8 cellular contexts compared by ENCODE assay signal in genomic region chr1:48472747-48473146, GRCh38. TPM values are rescaled to one million over a fixed set of nuclear protein-coding genes. Genes with fewer than 3 reads are reported as not detected.
DNase-seq lines count a peak whose midpoint lies in the region; TF ChIP-seq lines count a peak whose summit lies in the region.

No MANE protein-coding gene starts in this region.

- H3K27me3 ChIP-seq in H7 (ENCODE audit: control insufficient read depth, insufficient read depth, low read length): no peaks in the 10 kb centered on the region

- no peak for DNase-seq in H7
- DNase-seq in foreskin fibroblast: no peak
- DNase-seq in skeletal muscle cell (ENCODE audit: low read depth): no peak
- no peak for DNase-seq in anterior cingulate cortex (lab: John Stamatoyannopoulos, UW)
- DNase-seq in activated CD8-positive, alpha-beta memory T cell treated with anti-CD3 and anti-CD28 coated beads for 24 hours: no peak
- DNase-seq in head of caudate nucleus: no peak
- no peak for DNase-seq in activated CD4-positive, alpha-beta T cell treated with anti-CD3 and anti-CD28 coated beads for 1 hour

- H3K4me3 ChIP-seq in H7 (ENCODE audit: insufficient read depth, low read depth, low read length): peak overlapping the region; percentile 84
- H3K4me3 ChIP-seq in WI38 (ENCODE audit: low read depth, low read length): peak overlapping the region; percentile 46
- H3K4me3 ChIP-seq in foreskin fibroblast (ENCODE audit: low read depth in 1 of 2, low read length in 2 of 2): peak overlapping the region; percentile 72 to 84
- H3K4me3 ChIP-seq in skeletal muscle cell (ENCODE audit: low read depth, low read length): peak overlapping the region; percentile 58

- no peaks in the 10 kb centered on the region; the same call in 1 of the 2 replicates for H3K36me3 ChIP-seq in H7 (replicated peaks; ENCODE audit: control insufficient read depth, insufficient read depth, low read length)

- no peak for TF ChIP-seq CTCF in WI38 (IDR thresholded peaks at IDR 0.05; ENCODE audit: low read depth, low read length)
- TF ChIP-seq CTCF in foreskin fibroblast (IDR thresholded peaks at IDR 0.05; ENCODE audit: low read depth, low read length): no peak

- intact Hi-C loops in head of caudate nucleus (cut with DNase I): no loop called here

RNA-seq across cellular contexts. Expression of gene SPATA6, which starts 0.7 kb away (rescaled TPM):
- total RNA-seq in H7 (2014; rRNA removed; shearing (Covaris generic)): 25.9 and 28.3 TPM in 2 replicates
